In the genomic region with DNA sequence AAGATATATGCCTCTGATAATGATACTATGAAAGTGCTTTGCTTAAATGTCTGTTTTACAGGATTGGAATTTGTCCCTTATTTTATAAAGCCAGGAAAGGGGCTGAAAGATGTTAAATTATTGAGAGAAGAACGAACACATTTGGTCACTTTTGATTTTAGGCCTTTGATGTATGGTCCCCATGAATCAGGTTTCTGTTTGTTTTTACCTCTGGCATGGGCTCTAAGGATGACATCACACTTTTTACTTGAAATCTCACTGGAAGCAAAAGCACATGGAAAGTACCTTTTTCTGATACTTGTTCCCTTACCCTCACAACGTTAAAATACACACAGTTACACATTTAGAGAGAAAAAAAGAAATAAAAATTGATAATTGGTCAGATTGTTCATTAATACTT, we compare ENCODE assay signal across 10 cellular contexts. TPM values are rescaled to one million over a fixed set of nuclear protein-coding genes. Genes with fewer than 3 reads are reported as not detected.
DNase-seq lines count a peak whose midpoint lies in the region; ATAC-seq, FAIRE-seq and TF ChIP-seq lines count a peak whose summit lies in the region.
"Had no signal": no experiment of that assay in that cellular context is flagged by ENCODE, and none has a peak within 500 bp of the region (broad histone marks: within the 10 kb centered on the region; RNA-seq: fewer than 3 reads in every experiment).

No MANE protein-coding gene starts in this region.

- no peak for DNase-seq in GM18507 (ENCODE audit: extremely low spot score, insufficient read length, low read depth)
- DNase-seq in T-cell, result no peak
- DNase-seq in erythroblast (lab: John Stamatoyannopoulos, UW), result peak; percentile 9 to 50
- no peak for DNase-seq in HTR-8/SVneo (ENCODE audit: insufficient read length, low spot score)
- no peak for DNase-seq in T-helper 9 cell
- DNase-seq in NCI-H1417 treated with DMSO at 0.1 percent for 48 hours (lab: John Stamatoyannopoulos, UW), result no peak
- DNase-seq in NCI-H1092 (lab: John Stamatoyannopoulos, UW), result no peak
- DNase-seq: upper lobe of right lung had no signal

- H3K9ac ChIP-seq in BLaER1, result no peak overlapping the region

- FAIRE-seq in GM18507 (lab: Jason Lieb, UNC) (peak; percentile 48), HTR-8/SVneo (lab: Jason Lieb, UNC) (no peak)

- no peaks in the 10 kb centered on the region for H3K27me3 ChIP-seq in BLaER1
- H3K27me3 ChIP-seq: gastroesophageal sphincter, upper lobe of right lung had no signal

- H3K27me3 Mint-ChIP-seq in T-cell, result no peaks in the 10 kb centered on the region

- H3K9me3 Mint-ChIP-seq in T-cell, result no peaks in the 10 kb centered on the region

- ATAC-seq in T-cell (replicated peaks in 1 of 4), result peak in 1 of 4 experiments; percentile 56
- ATAC-seq: gastroesophageal sphincter had no signal

- H3K4me1 Mint-ChIP-seq in T-cell, result peaks cover 93 to 100% (median 98%) of the 10 kb centered on the region in 3 donors

- H3K4me1 ChIP-seq in BLaER1, result peaks cover 89% of the 10 kb centered on the region

- H3K36me3 Mint-ChIP-seq in T-cell, result peaks cover 20% of the 10 kb centered on the region

- H3K27ac Mint-ChIP-seq in T-cell, result peak overlapping the region; percentile 85 to 88

- H4K20me1 ChIP-seq in BLaER1, result peaks cover 97% of the 10 kb centered on the region

- CTCF ChIA-PET in T-cell (lab: Charles Lee), result interaction anchor here in 1 of 2 donors (1.0 kb wide), 1 partner anchor 57 kb away, joined by 3 read pairs; no protein-coding TSS in a partner anchor

- H3K36me3 ChIP-seq in BLaER1, result peaks cover 34% of the 10 kb centered on the region
- H3K36me3 ChIP-seq: upper lobe of right lung had no signal

- no peak overlapping the region for H3K4me3 ChIP-seq in BLaER1
- H3K4me3 ChIP-seq: gastroesophageal sphincter, upper lobe of right lung had no signal

- H3K27ac ChIP-seq in BLaER1, result no peak overlapping the region
- H3K27ac ChIP-seq: gastroesophageal sphincter, upper lobe of right lung had no signal

- peak overlapping the region; percentile 60; the same call in 1 of the 2 replicates for H3K4me2 ChIP-seq in BLaER1

- H3K9me3 ChIP-seq in BLaER1, result no peaks in the 10 kb centered on the region
- H3K9me3 ChIP-seq: gastroesophageal sphincter, upper lobe of right lung had no signal

- peak overlapping the region; percentile 39 to 55 (median 40) for H3K4me3 Mint-ChIP-seq in T-cell

- TF ChIP-seq POLR2A in erythroblast (IDR thresholded peaks at IDR 0.05; ENCODE audit: low read length), result no peak

- POLR2A ChIA-PET in T-cell (lab: Charles Lee), result no interaction called here

RNA-seq across cellular contexts. Expression of gene OTULIN, which starts 6.9 kb away (rescaled TPM):
- total RNA-seq in T-cell, result 10 to 100 TPM; 57.6 to 67.1 (median 61.2) TPM

Comparison
In these comparisons a context has a peak if more than half of its experiments do, and no peak if none do; other contexts are left out.
1. DNase-seq: peak in erythroblast (2 of 2); none in GM18507 (single experiment), T-cell (0 of 34), HTR-8/SVneo (single experiment), T-helper 9 cell (single experiment), NCI-H1417 treated with DMSO at 0.1 percent for 48 hours (single experiment) and NCI-H1092 (single experiment).